24 cellular contexts compared by ENCODE assay signal in the genomic region with DNA sequence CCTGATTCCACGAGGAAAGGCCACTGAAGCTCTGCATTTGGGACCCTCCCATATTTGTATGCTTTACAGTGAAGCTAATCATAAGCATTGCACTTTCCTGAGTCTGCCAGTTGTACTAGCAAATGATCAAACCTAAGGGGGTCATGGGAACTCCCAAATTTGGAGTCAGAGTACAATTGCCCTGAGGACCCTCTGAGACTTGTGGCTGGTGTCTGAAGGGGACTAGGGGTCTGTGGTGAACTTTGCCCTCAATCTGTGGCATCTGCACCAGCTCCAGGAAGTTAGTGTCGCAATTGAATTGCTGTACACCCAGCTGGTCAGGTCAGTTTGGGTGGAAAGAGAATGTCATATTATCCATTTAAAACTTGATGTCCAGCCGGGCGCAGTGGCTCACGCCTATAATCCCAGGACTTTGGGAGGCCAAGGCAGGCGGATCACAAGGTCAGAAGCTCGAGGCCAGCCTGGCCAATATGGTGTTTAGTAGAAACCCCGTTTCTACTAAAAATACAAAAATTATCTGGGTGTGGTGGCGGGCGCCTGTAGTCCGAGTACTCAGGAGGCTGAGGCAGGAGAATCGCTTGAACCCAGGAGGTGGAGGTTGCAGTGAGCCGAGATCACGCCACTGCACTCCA. TPM values are rescaled to one million over a fixed set of nuclear protein-coding genes. Genes with fewer than 3 reads are reported as not detected.
"Had no signal": no experiment of that assay in that cellular context is flagged by ENCODE, and none has a peak within 500 bp of the region (broad histone marks: within the 10 kb centered on the region; RNA-seq: fewer than 3 reads in every experiment).

No MANE protein-coding gene starts in this region.

- H3K27ac ChIP-seq: heart right ventricle, left lung, sigmoid colon, transverse colon, uterus had no signal

- H3K4me3 Mint-ChIP-seq: activated CD8-positive, alpha-beta T cell treated with anti-CD3 and anti-CD28 coated beads, Interleukin-2, amount 10 ng/mL, durations not matched to agents 7 days and 5 days; activated naive CD4-positive, alpha-beta T cell treated with anti-CD3 and anti-CD28 coated beads, Interleukin-2, amount 50 U/mL, for 24 hours; dendritic cell treated with granulocyte-macrophage colony-stimulating factor and Interleukin-4, amounts not matched to agents 40 ng/mL and 50 ng/mL, for 4 days; nephron progenitor cell; stimulated activated naive B cell treated with anti-CD40 and anti-IgM and Interleukin-4, amounts not matched to agents 10 μg/mL and 1 μg/mL and 100 μg/mL, for 72 hours; T-helper 2 cell treated with Interferon-gamma antibody and Interleukin-4, amounts not matched to agents 5 μg/mL and 100 μg/mL, for 36 hours had no signal

- H3K9me3 ChIP-seq: body of pancreas, heart right ventricle, left lung, sigmoid colon, transverse colon, uterus had no signal

- DNase-seq: activated CD4-positive, alpha-beta T cell treated with anti-CD3 and anti-CD28 coated beads for 1 hour; activated CD4-positive, alpha-beta T cell treated with anti-CD3 and anti-CD28 coated beads, Interleukin-2, amount 50 U/mL, for 1 hour; activated CD8-positive, alpha-beta T cell treated with anti-CD3 and anti-CD28 coated beads, Interleukin-2, amount 10 ng/mL, durations not matched to agents 7 days and 5 days; activated gamma-delta T cell treated with Interleukin-2 at 50 U/mL for 16 hours; activated T-cell treated with anti-CD3 and anti-CD28 coated beads, Interleukin-2, amount 50 U/mL, for 1 hour; anterior cingulate cortex; body of pancreas; effector CD4-positive, alpha-beta T cell; foreskin fibroblast; heart right ventricle; kidney; left lung; midbrain; nephron progenitor cell; sigmoid colon; stimulated activated CD4-positive, alpha-beta T cell treated with anti-CD3 and anti-CD28 coated beads, Interleukin-15, amount 100 ng/mL, for 24 hours; stimulated activated CD8-positive, alpha-beta memory T cell treated with anti-CD3 and anti-CD28 coated beads, Interleukin-4, amount 100 ng/mL, for 48 hours; stimulated activated naive B cell treated with anti-CD40 and anti-IgM and Interleukin-4, amounts not matched to agents 10 μg/mL and 1 μg/mL and 100 μg/mL, for 72 hours; transverse colon; uterus had no signal

- H3K4me1 Mint-ChIP-seq: activated naive CD4-positive, alpha-beta T cell treated with anti-CD3 and anti-CD28 coated beads, Interleukin-2, amount 50 U/mL, for 24 hours; stimulated activated naive B cell treated with anti-CD40 and anti-IgM and Interleukin-4, amounts not matched to agents 10 μg/mL and 1 μg/mL and 100 μg/mL, for 72 hours had no signal

- H3K27ac Mint-ChIP-seq: activated CD8-positive, alpha-beta T cell treated with anti-CD3 and anti-CD28 coated beads, Interleukin-2, amount 10 ng/mL, durations not matched to agents 7 days and 5 days; activated naive CD4-positive, alpha-beta T cell treated with anti-CD3 and anti-CD28 coated beads, Interleukin-2, amount 50 U/mL, for 24 hours; nephron progenitor cell; stimulated activated naive B cell treated with anti-CD40 and anti-IgM and Interleukin-4, amounts not matched to agents 10 μg/mL and 1 μg/mL and 100 μg/mL, for 72 hours; T-helper 2 cell treated with Interferon-gamma antibody and Interleukin-4, amounts not matched to agents 5 μg/mL and 100 μg/mL, for 36 hours had no signal

- H3K27me3 Mint-ChIP-seq: activated naive CD4-positive, alpha-beta T cell treated with anti-CD3 and anti-CD28 coated beads, Interleukin-2, amount 50 U/mL, for 24 hours; dendritic cell treated with granulocyte-macrophage colony-stimulating factor and Interleukin-4, amounts not matched to agents 40 ng/mL and 50 ng/mL, for 4 days had no signal

- H3K4me1 ChIP-seq: body of pancreas, transverse colon, uterus had no signal

- H3K4me3 ChIP-seq: body of pancreas, heart right ventricle, left lung, sigmoid colon, smooth muscle cell, transverse colon, uterus had no signal

- H3K36me3 ChIP-seq: heart right ventricle, left lung, sigmoid colon, transverse colon, uterus had no signal

- ATAC-seq: activated CD8-positive, alpha-beta T cell treated with anti-CD3 and anti-CD28 coated beads, Interleukin-2, amount 10 ng/mL, durations not matched to agents 7 days and 5 days; body of pancreas; heart right ventricle; left lung; stimulated activated naive B cell treated with anti-CD40 and anti-IgM and Interleukin-4, amounts not matched to agents 10 μg/mL and 1 μg/mL and 100 μg/mL, for 72 hours had no signal

- H3K27me3 ChIP-seq: body of pancreas, heart right ventricle, left lung, sigmoid colon, transverse colon, uterus had no signal

- H3K4me2 ChIP-seq: smooth muscle cell had no signal

- H3K36me3 Mint-ChIP-seq: activated naive CD4-positive, alpha-beta T cell treated with anti-CD3 and anti-CD28 coated beads, Interleukin-2, amount 50 U/mL, for 24 hours; stimulated activated naive B cell treated with anti-CD40 and anti-IgM and Interleukin-4, amounts not matched to agents 10 μg/mL and 1 μg/mL and 100 μg/mL, for 72 hours had no signal

- H3K9me3 Mint-ChIP-seq: activated naive CD4-positive, alpha-beta T cell treated with anti-CD3 and anti-CD28 coated beads, Interleukin-2, amount 50 U/mL, for 24 hours; dendritic cell treated with granulocyte-macrophage colony-stimulating factor and Interleukin-4, amounts not matched to agents 40 ng/mL and 50 ng/mL, for 4 days; nephron progenitor cell; stimulated activated naive B cell treated with anti-CD40 and anti-IgM and Interleukin-4, amounts not matched to agents 10 μg/mL and 1 μg/mL and 100 μg/mL, for 72 hours; T-helper 2 cell treated with Interferon-gamma antibody and Interleukin-4, amounts not matched to agents 5 μg/mL and 100 μg/mL, for 36 hours had no signal

RNA-seq across cellular contexts. Expression of gene SOWAHC, which starts 18.1 kb away (rescaled TPM):
- total RNA-seq: activated CD8-positive, alpha-beta T cell treated with anti-CD3 and anti-CD28 coated beads, Interleukin-2, amount 10 ng/mL, durations not matched to agents 7 days and 5 days had no signal
